ENCODE assay signal across 10 cellular contexts in genomic region chr6:149342525-149342924, GRCh38. TPM values are rescaled to one million over a fixed set of nuclear protein-coding genes. Genes with fewer than 3 reads are reported as not detected.
DNase-seq lines count a peak whose midpoint lies in the region; ATAC-seq lines count a peak whose summit lies in the region.
"Had no signal": no experiment of that assay in that cellular context is flagged by ENCODE, and none has a peak within 500 bp of the region (broad histone marks: within the 10 kb centered on the region; RNA-seq: fewer than 3 reads in every experiment).

No MANE protein-coding gene starts in this region.

- no peak for DNase-seq in activated naive CD4-positive, alpha-beta T cell treated with anti-CD3 and anti-CD28 coated beads, Interleukin-2, amount 10 ng/mL, durations not matched to agents 7 days and 5 days
- DNase-seq in activated naive CD4-positive, alpha-beta T cell treated with Interleukin-2 at 50 U/mL for 16 hours: no peak
- peak; percentile 76 for DNase-seq in NOMO-1 treated with DMSO at 0.1 percent for 48 hours (lab: John Stamatoyannopoulos, UW; ENCODE audit: unreplicated experiment)
- no peak for DNase-seq in stimulated activated naive CD8-positive, alpha-beta T cell treated with anti-CD3 and anti-CD28 coated beads, Interleukin-15, amount 100 ng/mL, for 72 hours
- DNase-seq in H4 (ENCODE audit: low spot score): no peak
- no peak for DNase-seq in inferior parietal cortex (ENCODE audit: extremely low spot score)
- no peak for DNase-seq in HuH-7.5 (ENCODE audit: low spot score)
- DNase-seq: mucosa of descending colon, Peyer's patch had no signal

- H3K36me3 Mint-ChIP-seq in activated naive CD4-positive, alpha-beta T cell treated with anti-CD3 and anti-CD28 coated beads, Interleukin-2, amount 10 ng/mL, durations not matched to agents 7 days and 5 days: peaks cover 52% of the 10 kb centered on the region

- H3K4me3 Mint-ChIP-seq in activated naive CD4-positive, alpha-beta T cell treated with anti-CD3 and anti-CD28 coated beads, Interleukin-2, amount 10 ng/mL, durations not matched to agents 7 days and 5 days: no peak overlapping the region
- peak overlapping the region; percentile 56 to 58 for H3K4me3 Mint-ChIP-seq in stimulated activated naive CD8-positive, alpha-beta T cell treated with anti-CD3 and anti-CD28 coated beads, Interleukin-15, amount 100 ng/mL, for 72 hours

- H3K4me1 Mint-ChIP-seq in activated naive CD4-positive, alpha-beta T cell treated with anti-CD3 and anti-CD28 coated beads, Interleukin-2, amount 10 ng/mL, durations not matched to agents 7 days and 5 days: peaks cover 74% of the 10 kb centered on the region
- H3K4me1 Mint-ChIP-seq in stimulated activated naive CD8-positive, alpha-beta T cell treated with anti-CD3 and anti-CD28 coated beads, Interleukin-15, amount 100 ng/mL, for 72 hours: peaks cover 72% of the 10 kb centered on the region

- CTCF ChIA-PET in activated naive CD4-positive, alpha-beta T cell treated with anti-CD3 and anti-CD28 coated beads, Interleukin-2, amount 10 ng/mL, durations not matched to agents 7 days and 5 days (lab: Charles Lee): no interaction called here

- peak; percentile 67 for ATAC-seq in HG02678 (IDR thresholded peaks at IDR 0.05; ENCODE audit: unreplicated experiment)
- peak; percentile 45 for ATAC-seq in stimulated activated naive CD8-positive, alpha-beta T cell treated with anti-CD3 and anti-CD28 coated beads, Interleukin-15, amount 100 ng/mL, for 72 hours
- ATAC-seq: mucosa of descending colon had no signal

- H3K27me3 Mint-ChIP-seq in activated naive CD4-positive, alpha-beta T cell treated with anti-CD3 and anti-CD28 coated beads, Interleukin-2, amount 10 ng/mL, durations not matched to agents 7 days and 5 days: no peaks in the 10 kb centered on the region
- no peaks in the 10 kb centered on the region for H3K27me3 Mint-ChIP-seq in stimulated activated naive CD8-positive, alpha-beta T cell treated with anti-CD3 and anti-CD28 coated beads, Interleukin-15, amount 100 ng/mL, for 72 hours

- peak overlapping the region; percentile 50 for H3K27ac Mint-ChIP-seq in activated naive CD4-positive, alpha-beta T cell treated with anti-CD3 and anti-CD28 coated beads, Interleukin-2, amount 10 ng/mL, durations not matched to agents 7 days and 5 days
- H3K27ac Mint-ChIP-seq in stimulated activated naive CD8-positive, alpha-beta T cell treated with anti-CD3 and anti-CD28 coated beads, Interleukin-15, amount 100 ng/mL, for 72 hours: no peak overlapping the region

- H3K9me3 Mint-ChIP-seq in activated naive CD4-positive, alpha-beta T cell treated with anti-CD3 and anti-CD28 coated beads, Interleukin-2, amount 10 ng/mL, durations not matched to agents 7 days and 5 days: no peaks in the 10 kb centered on the region
- H3K9me3 Mint-ChIP-seq in stimulated activated naive CD8-positive, alpha-beta T cell treated with anti-CD3 and anti-CD28 coated beads, Interleukin-15, amount 100 ng/mL, for 72 hours: peaks cover 7 to 9% of the 10 kb centered on the region in 2 donors

RNA-seq across cellular contexts. Expression of gene TAB2, which starts 25.0 kb away (rescaled TPM):
- 15.5 and 16.7 TPM in 2 replicates for total RNA-seq in H4 (2014; rRNA removed; shearing (Covaris generic))

RNA-seq across cellular contexts. Expression of gene SUMO4, which starts 57.5 kb away (rescaled TPM):
- 0.29 TPM in 1 of 2 replicates, not detected in the other for total RNA-seq in H4 (2014; rRNA removed; shearing (Covaris generic))
